1 cellular context compared by ENCODE assay signal in the genomic region with DNA sequence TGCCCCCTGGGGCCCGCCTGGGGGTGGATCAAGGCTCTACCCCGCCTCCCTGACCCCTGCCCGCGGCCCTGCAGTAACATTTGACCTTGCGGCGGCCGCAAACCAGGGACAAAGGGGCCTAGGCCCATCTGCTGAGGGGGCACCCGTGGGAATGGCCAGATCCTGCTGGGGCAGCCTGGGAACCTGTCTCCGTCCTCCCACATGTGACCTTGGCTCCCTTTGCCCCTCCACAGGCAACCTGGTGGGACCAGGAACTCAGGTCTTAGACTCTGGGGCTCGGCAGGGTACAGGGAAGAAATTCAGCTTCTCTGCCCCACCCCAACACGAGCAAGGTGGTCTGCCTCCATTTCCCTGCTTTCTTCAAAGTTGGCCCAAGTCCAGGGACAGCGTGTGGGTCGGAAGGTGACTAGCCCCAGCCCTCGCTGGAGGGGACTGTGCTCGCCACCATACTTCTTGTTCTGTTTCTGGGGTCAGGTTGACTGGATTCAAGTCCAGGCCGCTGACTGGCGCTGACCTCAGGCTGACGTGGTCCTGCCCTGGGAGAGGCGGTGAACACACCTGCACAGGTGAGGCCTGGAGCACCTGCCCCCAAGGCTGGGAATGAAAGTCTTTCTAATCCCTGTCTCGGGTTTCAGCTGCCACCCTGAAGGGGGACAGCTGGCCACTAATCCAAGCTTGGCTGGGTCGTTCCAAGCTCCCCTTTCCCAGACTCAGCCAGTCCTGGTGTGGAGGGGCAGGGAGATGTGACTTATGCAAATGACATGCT.
A peak's percentile ranks its signal among the peaks of the same experiment; 100 is the strongest.
TF ChIP-seq lines count a peak whose summit lies in the region.

No MANE protein-coding gene starts in this region.

TF ChIP-seq in K562, 482 proteins besides CTCF, POLR2A, EP300 and RAD21 (continued from another document and continues in another):
- TF ChIP-seq, protein P1, sequence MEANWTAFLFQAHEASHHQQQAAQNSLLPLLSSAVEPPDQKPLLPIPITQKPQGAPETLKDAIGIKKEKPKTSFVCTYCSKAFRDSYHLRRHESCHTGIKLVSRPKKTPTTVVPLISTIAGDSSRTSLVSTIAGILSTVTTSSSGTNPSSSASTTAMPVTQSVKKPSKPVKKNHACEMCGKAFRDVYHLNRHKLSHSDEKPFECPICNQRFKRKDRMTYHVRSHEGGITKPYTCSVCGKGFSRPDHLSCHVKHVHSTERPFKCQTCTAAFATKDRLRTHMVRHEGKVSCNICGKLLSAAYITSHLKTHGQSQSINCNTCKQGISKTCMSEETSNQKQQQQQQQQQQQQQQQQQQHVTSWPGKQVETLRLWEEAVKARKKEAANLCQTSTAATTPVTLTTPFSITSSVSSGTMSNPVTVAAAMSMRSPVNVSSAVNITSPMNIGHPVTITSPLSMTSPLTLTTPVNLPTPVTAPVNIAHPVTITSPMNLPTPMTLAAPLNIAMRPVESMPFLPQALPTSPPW (CRISPR knock-in tag; IDR thresholded peaks at IDR 0.05): peak; percentile 54
- TF ChIP-seq, protein P2, sequence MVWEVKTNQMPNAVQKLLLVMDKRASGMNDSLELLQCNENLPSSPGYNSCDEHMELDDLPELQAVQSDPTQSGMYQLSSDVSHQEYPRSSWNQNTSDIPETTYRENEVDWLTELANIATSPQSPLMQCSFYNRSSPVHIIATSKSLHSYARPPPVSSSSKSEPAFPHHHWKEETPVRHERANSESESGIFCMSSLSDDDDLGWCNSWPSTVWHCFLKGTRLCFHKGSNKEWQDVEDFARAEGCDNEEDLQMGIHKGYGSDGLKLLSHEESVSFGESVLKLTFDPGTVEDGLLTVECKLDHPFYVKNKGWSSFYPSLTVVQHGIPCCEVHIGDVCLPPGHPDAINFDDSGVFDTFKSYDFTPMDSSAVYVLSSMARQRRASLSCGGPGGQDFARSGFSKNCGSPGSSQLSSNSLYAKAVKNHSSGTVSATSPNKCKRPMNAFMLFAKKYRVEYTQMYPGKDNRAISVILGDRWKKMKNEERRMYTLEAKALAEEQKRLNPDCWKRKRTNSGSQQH (CRISPR knock-in tag; IDR thresholded peaks at IDR 0.05): no peak
- no peak for TF ChIP-seq STAG1 (CRISPR knock-in tag; IDR thresholded peaks at IDR 0.05; ENCODE audit: borderline replicate concordance)
- no peak for TF ChIP-seq ZNF263 (CRISPR knock-in tag; IDR thresholded peaks at IDR 0.05; ENCODE audit: borderline replicate concordance)
- TF ChIP-seq, protein P3, sequence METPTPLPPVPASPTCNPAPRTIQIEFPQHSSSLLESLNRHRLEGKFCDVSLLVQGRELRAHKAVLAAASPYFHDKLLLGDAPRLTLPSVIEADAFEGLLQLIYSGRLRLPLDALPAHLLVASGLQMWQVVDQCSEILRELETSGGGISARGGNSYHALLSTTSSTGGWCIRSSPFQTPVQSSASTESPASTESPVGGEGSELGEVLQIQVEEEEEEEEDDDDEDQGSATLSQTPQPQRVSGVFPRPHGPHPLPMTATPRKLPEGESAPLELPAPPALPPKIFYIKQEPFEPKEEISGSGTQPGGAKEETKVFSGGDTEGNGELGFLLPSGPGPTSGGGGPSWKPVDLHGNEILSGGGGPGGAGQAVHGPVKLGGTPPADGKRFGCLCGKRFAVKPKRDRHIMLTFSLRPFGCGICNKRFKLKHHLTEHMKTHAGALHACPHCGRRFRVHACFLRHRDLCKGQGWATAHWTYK (CRISPR knock-in tag; IDR thresholded peaks at IDR 0.05): no peak
- TF ChIP-seq RBBP5 (IDR thresholded peaks at IDR 0.05; ENCODE audit: borderline replicate concordance, insufficient read depth, low read length, poor library complexity, severe bottlenecking): peak; percentile 24
- no peak for TF ChIP-seq ZNF274 (IDR thresholded peaks at IDR 0.05; ENCODE audit: borderline replicate concordance, low read depth, low read length)
- no peak for TF ChIP-seq RFX5 (IDR thresholded peaks at IDR 0.05; ENCODE audit: low read depth, low read length)
- 0 out of 2 replicates have a peak, but pooled peaks have one; percentile 14 for TF ChIP-seq MYC (IDR thresholded peaks at IDR 0.05; ENCODE audit: low read depth, low read length)
- TF ChIP-seq MYC (CRISPR knock-in tag; IDR thresholded peaks at IDR 0.05; ENCODE audit: borderline replicate concordance, low read depth): no peak
- no peak for TF ChIP-seq HNRNPUL1 (IDR thresholded peaks at IDR 0.05; ENCODE audit: low read length)
- TF ChIP-seq CREB5 (CRISPR knock-in tag; IDR thresholded peaks at IDR 0.05): no peak
- no peak for TF ChIP-seq ZNF165 (CRISPR knock-in tag; IDR thresholded peaks at IDR 0.05; ENCODE audit: borderline replicate concordance)
- TF ChIP-seq SMAD4 (CRISPR knock-in tag; conservative IDR thresholded peaks at IDR 0.05): peak; percentile 50
- no peak for TF ChIP-seq NCOR1 (IDR thresholded peaks at IDR 0.05)
- TF ChIP-seq SUPT5H (IDR thresholded peaks at IDR 0.05): no peak
- TF ChIP-seq, protein P4, sequence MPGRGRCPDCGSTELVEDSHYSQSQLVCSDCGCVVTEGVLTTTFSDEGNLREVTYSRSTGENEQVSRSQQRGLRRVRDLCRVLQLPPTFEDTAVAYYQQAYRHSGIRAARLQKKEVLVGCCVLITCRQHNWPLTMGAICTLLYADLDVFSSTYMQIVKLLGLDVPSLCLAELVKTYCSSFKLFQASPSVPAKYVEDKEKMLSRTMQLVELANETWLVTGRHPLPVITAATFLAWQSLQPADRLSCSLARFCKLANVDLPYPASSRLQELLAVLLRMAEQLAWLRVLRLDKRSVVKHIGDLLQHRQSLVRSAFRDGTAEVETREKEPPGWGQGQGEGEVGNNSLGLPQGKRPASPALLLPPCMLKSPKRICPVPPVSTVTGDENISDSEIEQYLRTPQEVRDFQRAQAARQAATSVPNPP (IDR thresholded peaks at IDR 0.05; ENCODE audit: borderline replicate concordance, insufficient read depth, insufficient read length): no peak
- TF ChIP-seq SP1 (CRISPR knock-in tag; IDR thresholded peaks at IDR 0.05): no peak
- TF ChIP-seq ZKSCAN3 (CRISPR knock-in tag; IDR thresholded peaks at IDR 0.05): no peak
- TF ChIP-seq, protein P5, sequence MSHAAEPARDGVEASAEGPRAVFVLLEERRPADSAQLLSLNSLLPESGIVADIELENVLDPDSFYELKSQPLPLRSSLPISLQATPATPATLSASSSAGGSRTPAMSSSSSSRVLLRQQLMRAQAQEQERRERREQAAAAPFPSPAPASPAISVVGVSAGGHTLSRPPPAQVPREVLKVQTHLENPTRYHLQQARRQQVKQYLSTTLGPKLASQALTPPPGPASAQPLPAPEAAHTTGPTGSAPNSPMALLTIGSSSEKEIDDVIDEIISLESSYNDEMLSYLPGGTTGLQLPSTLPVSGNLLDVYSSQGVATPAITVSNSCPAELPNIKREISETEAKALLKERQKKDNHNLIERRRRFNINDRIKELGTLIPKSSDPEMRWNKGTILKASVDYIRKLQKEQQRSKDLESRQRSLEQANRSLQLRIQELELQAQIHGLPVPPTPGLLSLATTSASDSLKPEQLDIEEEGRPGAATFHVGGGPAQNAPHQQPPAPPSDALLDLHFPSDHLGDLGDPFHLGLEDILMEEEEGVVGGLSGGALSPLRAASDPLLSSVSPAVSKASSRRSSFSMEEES (CRISPR knock-in tag; IDR thresholded peaks at IDR 0.05): no peak
- TF ChIP-seq, protein P6, sequence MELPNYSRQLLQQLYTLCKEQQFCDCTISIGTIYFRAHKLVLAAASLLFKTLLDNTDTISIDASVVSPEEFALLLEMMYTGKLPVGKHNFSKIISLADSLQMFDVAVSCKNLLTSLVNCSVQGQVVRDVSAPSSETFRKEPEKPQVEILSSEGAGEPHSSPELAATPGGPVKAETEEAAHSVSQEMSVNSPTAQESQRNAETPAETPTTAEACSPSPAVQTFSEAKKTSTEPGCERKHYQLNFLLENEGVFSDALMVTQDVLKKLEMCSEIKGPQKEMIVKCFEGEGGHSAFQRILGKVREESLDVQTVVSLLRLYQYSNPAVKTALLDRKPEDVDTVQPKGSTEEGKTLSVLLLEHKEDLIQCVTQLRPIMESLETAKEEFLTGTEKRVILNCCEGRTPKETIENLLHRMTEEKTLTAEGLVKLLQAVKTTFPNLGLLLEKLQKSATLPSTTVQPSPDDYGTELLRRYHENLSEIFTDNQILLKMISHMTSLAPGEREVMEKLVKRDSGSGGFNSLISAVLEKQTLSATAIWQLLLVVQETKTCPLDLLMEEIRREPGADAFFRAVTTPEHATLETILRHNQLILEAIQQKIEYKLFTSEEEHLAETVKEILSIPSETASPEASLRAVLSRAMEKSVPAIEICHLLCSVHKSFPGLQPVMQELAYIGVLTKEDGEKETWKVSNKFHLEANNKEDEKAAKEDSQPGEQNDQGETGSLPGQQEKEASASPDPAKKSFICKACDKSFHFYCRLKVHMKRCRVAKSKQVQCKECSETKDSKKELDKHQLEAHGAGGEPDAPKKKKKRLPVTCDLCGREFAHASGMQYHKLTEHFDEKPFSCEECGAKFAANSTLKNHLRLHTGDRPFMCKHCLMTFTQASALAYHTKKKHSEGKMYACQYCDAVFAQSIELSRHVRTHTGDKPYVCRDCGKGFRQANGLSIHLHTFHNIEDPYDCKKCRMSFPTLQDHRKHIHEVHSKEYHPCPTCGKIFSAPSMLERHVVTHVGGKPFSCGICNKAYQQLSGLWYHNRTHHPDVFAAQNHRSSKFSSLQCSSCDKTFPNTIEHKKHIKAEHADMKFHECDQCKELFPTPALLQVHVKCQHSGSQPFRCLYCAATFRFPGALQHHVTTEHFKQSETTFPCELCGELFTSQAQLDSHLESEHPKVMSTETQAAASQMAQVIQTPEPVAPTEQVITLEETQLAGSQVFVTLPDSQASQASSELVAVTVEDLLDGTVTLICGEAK (IDR thresholded peaks at IDR 0.05): no peak
- TF ChIP-seq, protein P6 (CRISPR knock-in tag; IDR thresholded peaks at IDR 0.05): no peak
- no peak for TF ChIP-seq ZNF780A (CRISPR knock-in tag; IDR thresholded peaks at IDR 0.05)
- TF ChIP-seq LARP7 (IDR thresholded peaks at IDR 0.05): no peak
- TF ChIP-seq ZNF639 (CRISPR knock-in tag; conservative IDR thresholded peaks at IDR 0.05 in 1 of 2, IDR thresholded peaks at IDR 0.05 in 1 of 2): no peak
- TF ChIP-seq CBFA2T2 (conservative IDR thresholded peaks at IDR 0.05): no peak
- TF ChIP-seq NKRF (IDR thresholded peaks at IDR 0.05; ENCODE audit: borderline replicate concordance): no peak
- TF ChIP-seq ZNF12 (CRISPR knock-in tag; IDR thresholded peaks at IDR 0.05): no peak
- peak; percentile 46; the same call in 1 of the 2 replicates for TF ChIP-seq RBFOX2 (IDR thresholded peaks at IDR 0.05; ENCODE audit: low read depth, low read length)
- TF ChIP-seq ZNF3 (CRISPR knock-in tag; IDR thresholded peaks at IDR 0.05): no peak
- TF ChIP-seq ARNT (IDR thresholded peaks at IDR 0.05): no peak
